Comparison of ENCODE assay signal across 23 cellular contexts in genomic region chr5:85896499-85896898, GRCh38.
DNase-seq lines count a peak whose midpoint lies in the region; ATAC-seq, FAIRE-seq and TF ChIP-seq lines count a peak whose summit lies in the region.
"Had no signal": no experiment of that assay in that cellular context is flagged by ENCODE, and none has a peak within 500 bp of the region (broad histone marks: within the 10 kb centered on the region; RNA-seq: fewer than 3 reads in every experiment).

No MANE protein-coding gene starts in this region.

- no peaks in the 10 kb centered on the region for H3K9me3 ChIP-seq in NT2/D1 (ENCODE audit: insufficient read depth, low read length)
- H3K9me3 ChIP-seq in kidney (ENCODE audit: control insufficient read depth in 1 of 2, low read length in 2 of 2) = no peaks in the 10 kb centered on the region
- H3K9me3 ChIP-seq: BLaER1 treated with 17β-estradiol and CSF1 and Interleukin-3, amounts not matched to agents 10 nM and 100 nM; Caco-2 had no signal

- H3K36me3 Mint-ChIP-seq in GM23338 (ENCODE audit: low read depth) (no peaks in the 10 kb centered on the region), WTC11 (no peaks in the 10 kb centered on the region)
- H3K36me3 Mint-ChIP-seq: CD8-positive, alpha-beta T cell had no signal

- no peak for TF ChIP-seq CTCF in GM23338 (conservative IDR thresholded peaks at IDR 0.05; ENCODE audit: low read depth in 2 of 2)
- TF ChIP-seq CTCF in WTC11 (IDR thresholded peaks at IDR 0.05) = no peak
- no peak for TF ChIP-seq CTCF in dorsolateral prefrontal cortex (IDR thresholded peaks at IDR 0.05 in 54 of 56, conservative IDR thresholded peaks at IDR 0.05 in 2 of 56; ENCODE audit: low read depth in 1 of 56, partially characterized antibody in 56 of 56)
- TF ChIP-seq CTCF in kidney (IDR thresholded peaks at IDR 0.05; ENCODE audit: borderline replicate concordance, extremely low read depth, insufficient read depth) = no peak

- H3K4me3 Mint-ChIP-seq in GM23338 (no peak overlapping the region), WTC11 (no peak overlapping the region)
- H3K4me3 Mint-ChIP-seq: B cell; CD4-positive, alpha-beta T cell; CD8-positive, alpha-beta T cell had no signal

- POLR2A ChIA-PET in WTC11 (lab: Charles Lee) = no interaction called here

- H3K36me3 ChIP-seq in GM23338 (ENCODE audit: insufficient read depth) (no peaks in the 10 kb centered on the region), NT2/D1 (ENCODE audit: insufficient read depth, insufficient read length, low read length) (no peaks in the 10 kb centered on the region), kidney (ENCODE audit: control insufficient read depth in 1 of 2, insufficient read depth in 2 of 2, low read length in 2 of 2) (no peaks in the 10 kb centered on the region)
- H3K36me3 ChIP-seq: BLaER1 treated with 17β-estradiol and CSF1 and Interleukin-3, amounts not matched to agents 10 nM and 100 nM had no signal

- peaks cover 15% of the 10 kb centered on the region for H3K4me1 ChIP-seq in GM23338 (ENCODE audit: insufficient read depth)
- H3K4me1 ChIP-seq in NT2/D1 (ENCODE audit: insufficient read depth, insufficient read length) = no peaks in the 10 kb centered on the region
- H3K4me1 ChIP-seq in kidney (ENCODE audit: control insufficient read depth in 1 of 2, insufficient read depth in 1 of 2, low read depth in 1 of 2, low read length in 2 of 2) = no peaks in the 10 kb centered on the region
- H3K4me1 ChIP-seq: BLaER1 treated with 17β-estradiol and CSF1 and Interleukin-3, amounts not matched to agents 10 nM and 100 nM had no signal

- H3K27ac ChIP-seq in GM23338 (ENCODE audit: low read depth) = no peak overlapping the region
- no peak overlapping the region for H3K27ac ChIP-seq in dorsolateral prefrontal cortex
- H3K27ac ChIP-seq in kidney (ENCODE audit: low read depth in 2 of 2, low read length in 2 of 2) = no peak overlapping the region
- H3K27ac ChIP-seq: BLaER1 treated with 17β-estradiol and CSF1 and Interleukin-3, amounts not matched to agents 10 nM and 100 nM; C4-2B had no signal

- ATAC-seq in GM23338 = peak; percentile 63
- peak; percentile 63 for ATAC-seq in WTC11
- ATAC-seq: CD8-positive, alpha-beta T cell; GM12878 had no signal

- CTCF ChIA-PET in WTC11 (lab: Charles Lee) = no interaction called here

- no peaks in the 10 kb centered on the region for H3K79me2 ChIP-seq in GM23338 (replicated peaks; ENCODE audit: insufficient read depth)

- H3K4me1 Mint-ChIP-seq in GM23338 (peaks cover 29% of the 10 kb centered on the region), WTC11 (peaks cover 23% of the 10 kb centered on the region)
- H3K4me1 Mint-ChIP-seq: B cell had no signal

- peaks cover 19% of the 10 kb centered on the region for H3K27me3 Mint-ChIP-seq in GM23338 (ENCODE audit: insufficient read depth, low read depth, poor library complexity)
- peaks cover 96% of the 10 kb centered on the region for H3K27me3 Mint-ChIP-seq in WTC11 (ENCODE audit: low read depth)
- H3K27me3 Mint-ChIP-seq: B cell; CD4-positive, alpha-beta T cell had no signal

- DNase-seq in NCI-H82 (lab: John Stamatoyannopoulos, UW) = peak; percentile 8
- DNase-seq in NCI-H82 treated with DMSO at 0.1 percent for 48 hours (lab: John Stamatoyannopoulos, UW; ENCODE audit: unreplicated experiment) = no peak
- peak; percentile 14 for DNase-seq in GM23338 (ENCODE audit: low spot score)
- peak; percentile 8 for DNase-seq in NT2/D1 (ENCODE audit: low read depth, low spot score)
- DNase-seq in WTC11 (ENCODE audit: low spot score) = no peak
- DNase-seq in dorsolateral prefrontal cortex = no peak
- no peak for DNase-seq in NCI-H2171 treated with DMSO at 0.1 percent for 48 hours (lab: John Stamatoyannopoulos, UW)
- no peak for DNase-seq in kidney
- DNase-seq: 8988T; AML-193; Caco-2; Calu3; CD4-positive, alpha-beta T cell; CD8-positive, alpha-beta T cell; DMS79 treated with DMSO at 0.1 percent for 48 hours had no signal

- H3K4me2 ChIP-seq in GM23338 = peak overlapping the region; percentile 36
- H3K4me2 ChIP-seq: BLaER1 treated with 17β-estradiol and CSF1 and Interleukin-3, amounts not matched to agents 10 nM and 100 nM had no signal

- intact Hi-C loops in dorsolateral prefrontal cortex (cut with DNase I) (no loop called here), kidney (cut with DNase I) (no loop called here)

- H3K27ac Mint-ChIP-seq in GM23338 (no peak overlapping the region), WTC11 (no peak overlapping the region)
- H3K27ac Mint-ChIP-seq: B cell; CD4-positive, alpha-beta T cell; CD8-positive, alpha-beta T cell had no signal

- no peaks in the 10 kb centered on the region for H4K20me1 ChIP-seq in GM23338 (replicated peaks; ENCODE audit: insufficient read depth)
- H4K20me1 ChIP-seq: BLaER1 treated with 17β-estradiol and CSF1 and Interleukin-3, amounts not matched to agents 10 nM and 100 nM had no signal

- FAIRE-seq in kidney (lab: Jason Lieb, UNC) = no peak
- FAIRE-seq: D721Med, G401.6, GM12878, GM12892, GM18507 had no signal

- H3K9me2 ChIP-seq in GM23338 (ENCODE audit: insufficient read depth) = no peaks in the 10 kb centered on the region

- H3F3A ChIP-seq in GM23338 (replicated peaks; ENCODE audit: low read depth) = no peaks in the 10 kb centered on the region

- H3K4me3 ChIP-seq in GM23338 (no peak overlapping the region), NT2/D1 (ENCODE audit: insufficient read length, low read depth) (no peak overlapping the region), dorsolateral prefrontal cortex (no peak overlapping the region), kidney (ENCODE audit: low read length in 2 of 2) (no peak overlapping the region)
- H3K4me3 ChIP-seq: BLaER1 treated with 17β-estradiol and CSF1 and Interleukin-3, amounts not matched to agents 10 nM and 100 nM; GM12878 had no signal

- H3K9me3 Mint-ChIP-seq in GM23338 = no peaks in the 10 kb centered on the region
- H3K9me3 Mint-ChIP-seq in WTC11 = no peaks in the 10 kb centered on the region

- H3K9ac ChIP-seq in NT2/D1 (ENCODE audit: insufficient read length, low read depth) = no peak overlapping the region
- no peak overlapping the region for H3K9ac ChIP-seq in kidney (ENCODE audit: low read length in 2 of 2)
- H3K9ac ChIP-seq: BLaER1 treated with 17β-estradiol and CSF1 and Interleukin-3, amounts not matched to agents 10 nM and 100 nM had no signal

- no peak overlapping the region for H2AFZ ChIP-seq in GM23338

- H3K27me3 ChIP-seq in GM23338 (ENCODE audit: insufficient read depth) (peaks cover 65% of the 10 kb centered on the region), NT2/D1 (ENCODE audit: insufficient read depth, insufficient read length) (peaks cover 31% of the 10 kb centered on the region), dorsolateral prefrontal cortex (no peaks in the 10 kb centered on the region)
- H3K27me3 ChIP-seq: BLaER1 treated with 17β-estradiol and CSF1 and Interleukin-3, amounts not matched to agents 10 nM and 100 nM had no signal

TF ChIP-seq in WTC11, 78 proteins besides CTCF, POLR2A, EP300 and RAD21 (continues in another document):
- no peak for TF ChIP-seq RELA (CRISPR knock-in tag; IDR thresholded peaks at IDR 0.05; ENCODE audit: borderline replicate concordance)
- TF ChIP-seq GTF2I (CRISPR knock-in tag; conservative IDR thresholded peaks at IDR 0.05) = no peak
- TF ChIP-seq SMAD3 (CRISPR knock-in tag; IDR thresholded peaks at IDR 0.05; ENCODE audit: borderline replicate concordance) = no peak
- no peak for TF ChIP-seq ZNF219 (CRISPR knock-in tag; IDR thresholded peaks at IDR 0.05; ENCODE audit: borderline replicate concordance)
- no peak for TF ChIP-seq HMGA2 (CRISPR knock-in tag; IDR thresholded peaks at IDR 0.05)
- TF ChIP-seq ERG (CRISPR knock-in tag; IDR thresholded peaks at IDR 0.05) = no peak
- no peak for TF ChIP-seq ATF6 (CRISPR knock-in tag; IDR thresholded peaks at IDR 0.05)
- TF ChIP-seq USF2 (CRISPR knock-in tag; IDR thresholded peaks at IDR 0.05) = no peak

Comparison
In these comparisons a context has a peak if more than half of its experiments do, and no peak if none do; other contexts are left out.
1. DNase-seq: peak in NCI-H82 (single experiment), GM23338 (single experiment) and NT2/D1 (single experiment); none in NCI-H82 treated with DMSO at 0.1 percent for 48 hours (single experiment), WTC11 (single experiment), dorsolateral prefrontal cortex (0 of 10), NCI-H2171 treated with DMSO at 0.1 percent for 48 hours (single experiment) and kidney (single experiment).